ENCODE assay signal across 1 cellular context in the genomic region with DNA sequence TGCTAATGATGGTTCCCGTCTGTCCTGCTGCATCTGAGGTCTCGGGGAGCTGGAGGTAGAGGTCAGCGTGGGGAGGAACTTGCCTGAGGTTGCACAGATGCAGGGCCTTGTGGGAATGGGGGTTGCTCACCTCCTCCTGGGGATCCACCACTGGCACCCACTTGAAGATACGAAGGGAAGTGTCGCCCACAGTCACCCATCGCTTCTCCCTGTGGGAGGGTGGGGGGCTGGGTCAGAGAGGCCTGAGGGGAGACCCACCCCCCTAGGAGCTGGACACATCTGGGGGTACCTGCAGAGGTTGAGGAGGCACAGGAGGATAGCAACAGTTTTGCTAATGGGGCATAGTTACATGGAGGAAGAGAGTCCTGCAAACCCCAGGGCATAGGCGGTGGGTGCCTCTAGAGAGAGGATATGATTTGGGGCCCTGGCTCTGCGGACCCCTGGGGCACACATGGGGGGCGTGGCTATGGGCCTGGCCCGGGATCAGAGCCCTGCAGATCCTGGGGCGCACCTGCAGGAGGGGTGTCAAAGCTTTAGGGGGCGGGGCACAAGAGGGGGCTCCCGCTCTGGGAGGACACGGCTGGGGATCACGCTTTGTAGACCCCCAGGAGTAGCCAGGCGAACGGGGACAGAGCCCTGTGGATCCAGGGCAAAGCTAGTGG.
TF ChIP-seq lines count a peak whose summit lies in the region.

No MANE protein-coding gene starts in this region.

TF ChIP-seq in GM23338, 12 proteins besides CTCF, POLR2A, EP300 and RAD21:
- TF ChIP-seq, protein P1, sequence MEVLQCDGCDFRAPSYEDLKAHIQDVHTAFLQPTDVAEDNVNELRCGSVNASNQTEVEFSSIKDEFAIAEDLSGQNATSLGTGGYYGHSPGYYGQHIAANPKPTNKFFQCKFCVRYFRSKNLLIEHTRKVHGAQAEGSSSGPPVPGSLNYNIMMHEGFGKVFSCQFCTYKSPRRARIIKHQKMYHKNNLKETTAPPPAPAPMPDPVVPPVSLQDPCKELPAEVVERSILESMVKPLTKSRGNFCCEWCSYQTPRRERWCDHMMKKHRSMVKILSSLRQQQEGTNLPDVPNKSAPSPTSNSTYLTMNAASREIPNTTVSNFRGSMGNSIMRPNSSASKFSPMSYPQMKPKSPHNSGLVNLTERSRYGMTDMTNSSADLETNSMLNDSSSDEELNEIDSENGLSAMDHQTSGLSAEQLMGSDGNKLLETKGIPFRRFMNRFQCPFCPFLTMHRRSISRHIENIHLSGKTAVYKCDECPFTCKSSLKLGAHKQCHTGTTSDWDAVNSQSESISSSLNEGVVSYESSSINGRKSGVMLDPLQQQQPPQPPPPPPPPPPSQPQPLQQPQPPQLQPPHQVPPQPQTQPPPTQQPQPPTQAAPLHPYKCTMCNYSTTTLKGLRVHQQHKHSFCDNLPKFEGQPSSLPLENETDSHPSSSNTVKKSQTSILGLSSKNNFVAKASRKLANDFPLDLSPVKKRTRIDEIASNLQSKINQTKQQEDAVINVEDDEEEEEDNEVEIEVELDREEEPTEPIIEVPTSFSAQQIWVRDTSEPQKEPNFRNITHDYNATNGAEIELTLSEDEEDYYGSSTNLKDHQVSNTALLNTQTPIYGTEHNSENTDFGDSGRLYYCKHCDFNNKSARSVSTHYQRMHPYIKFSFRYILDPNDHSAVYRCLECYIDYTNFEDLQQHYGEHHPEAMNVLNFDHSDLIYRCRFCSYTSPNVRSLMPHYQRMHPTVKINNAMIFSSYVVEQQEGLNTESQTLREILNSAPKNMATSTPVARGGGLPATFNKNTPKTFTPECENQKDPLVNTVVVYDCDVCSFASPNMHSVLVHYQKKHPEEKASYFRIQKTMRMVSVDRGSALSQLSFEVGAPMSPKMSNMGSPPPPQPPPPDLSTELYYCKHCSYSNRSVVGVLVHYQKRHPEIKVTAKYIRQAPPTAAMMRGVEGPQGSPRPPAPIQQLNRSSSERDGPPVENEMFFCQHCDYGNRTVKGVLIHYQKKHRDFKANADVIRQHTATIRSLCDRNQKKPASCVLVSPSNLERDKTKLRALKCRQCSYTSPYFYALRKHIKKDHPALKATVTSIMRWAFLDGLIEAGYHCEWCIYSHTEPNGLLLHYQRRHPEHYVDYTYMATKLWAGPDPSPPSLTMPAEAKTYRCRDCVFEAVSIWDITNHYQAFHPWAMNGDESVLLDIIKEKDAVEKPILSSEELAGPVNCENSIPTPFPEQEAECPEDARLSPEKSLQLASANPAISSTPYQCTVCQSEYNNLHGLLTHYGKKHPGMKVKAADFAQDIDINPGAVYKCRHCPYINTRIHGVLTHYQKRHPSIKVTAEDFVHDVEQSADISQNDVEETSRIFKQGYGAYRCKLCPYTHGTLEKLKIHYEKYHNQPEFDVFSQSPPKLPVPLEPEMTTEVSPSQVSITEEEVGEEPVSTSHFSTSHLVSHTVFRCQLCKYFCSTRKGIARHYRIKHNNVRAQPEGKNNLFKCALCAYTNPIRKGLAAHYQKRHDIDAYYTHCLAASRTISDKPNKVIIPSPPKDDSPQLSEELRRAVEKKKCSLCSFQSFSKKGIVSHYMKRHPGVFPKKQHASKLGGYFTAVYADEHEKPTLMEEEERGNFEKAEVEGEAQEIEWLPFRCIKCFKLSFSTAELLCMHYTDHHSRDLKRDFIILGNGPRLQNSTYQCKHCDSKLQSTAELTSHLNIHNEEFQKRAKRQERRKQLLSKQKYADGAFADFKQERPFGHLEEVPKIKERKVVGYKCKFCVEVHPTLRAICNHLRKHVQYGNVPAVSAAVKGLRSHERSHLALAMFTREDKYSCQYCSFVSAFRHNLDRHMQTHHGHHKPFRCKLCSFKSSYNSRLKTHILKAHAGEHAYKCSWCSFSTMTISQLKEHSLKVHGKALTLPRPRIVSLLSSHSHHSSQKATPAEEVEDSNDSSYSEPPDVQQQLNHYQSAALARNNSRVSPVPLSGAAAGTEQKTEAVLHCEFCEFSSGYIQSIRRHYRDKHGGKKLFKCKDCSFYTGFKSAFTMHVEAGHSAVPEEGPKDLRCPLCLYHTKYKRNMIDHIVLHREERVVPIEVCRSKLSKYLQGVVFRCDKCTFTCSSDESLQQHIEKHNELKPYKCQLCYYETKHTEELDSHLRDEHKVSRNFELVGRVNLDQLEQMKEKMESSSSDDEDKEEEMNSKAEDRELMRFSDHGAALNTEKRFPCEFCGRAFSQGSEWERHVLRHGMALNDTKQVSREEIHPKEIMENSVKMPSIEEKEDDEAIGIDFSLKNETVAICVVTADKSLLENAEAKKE (CRISPR knock-in tag; IDR thresholded peaks at IDR 0.05) = no peak
- no peak for TF ChIP-seq NANOG (IDR thresholded peaks at IDR 0.05; ENCODE audit: borderline replicate concordance)
